Comparison of ENCODE assay signal across 20 cellular contexts in the genomic region with DNA sequence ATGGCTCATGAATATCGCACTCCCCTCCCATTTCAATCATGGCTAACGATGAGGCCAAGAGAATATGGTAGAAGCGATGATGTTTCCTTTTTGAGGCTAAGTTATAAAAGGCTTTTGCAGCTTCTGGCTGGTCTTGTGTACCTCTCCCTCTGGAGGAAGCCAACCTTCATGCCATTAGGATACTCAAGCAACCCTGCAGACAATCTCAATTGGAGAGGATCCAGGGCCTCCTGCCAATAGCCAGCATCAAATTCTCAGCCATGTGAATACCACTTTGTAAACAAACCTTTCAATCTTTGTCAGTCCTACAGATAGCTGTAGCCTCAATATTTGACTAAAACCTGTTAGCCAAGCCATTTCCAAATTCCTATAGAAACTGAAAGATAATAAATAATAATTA.
DNase-seq lines count a peak whose midpoint lies in the region; ATAC-seq and TF ChIP-seq lines count a peak whose summit lies in the region.
"Had no signal": no experiment of that assay in that cellular context is flagged by ENCODE, and none has a peak within 500 bp of the region (broad histone marks: within the 10 kb centered on the region; RNA-seq: fewer than 3 reads in every experiment).

No MANE protein-coding gene starts in this region.

- intact Hi-C loops in thyroid gland (cut with DNase I), result no loop called here

- peaks cover 5 to 16% of the 10 kb centered on the region in 2 donors for H3K9me3 Mint-ChIP-seq in activated naive CD4-positive, alpha-beta T cell treated with anti-CD3 and anti-CD28 coated beads, Interleukin-2, amount 50 U/mL, for 72 hours
- no peaks in the 10 kb centered on the region for H3K9me3 Mint-ChIP-seq in stimulated activated naive B cell treated with anti-CD40 and anti-IgM and Interleukin-4, amounts not matched to agents 10 μg/mL and 1 μg/mL and 100 μg/mL, for 72 hours
- H3K9me3 Mint-ChIP-seq: activated T-helper 2 cell treated with anti-CD3 and anti-CD28 coated beads, Interferon-gamma antibody, Interleukin-2, Interleukin-4, amounts not matched to agents 10 μg/mL and 5 μg/mL and 100 μg/mL, durations not matched to agents 14 hours and 24 hours and 36 hours; type B pancreatic cell had no signal

- peaks cover under 1 to 5% of the 10 kb centered on the region in 2 donors for H3K27me3 Mint-ChIP-seq in stimulated activated naive B cell treated with anti-CD40 and anti-IgM and Interleukin-4, amounts not matched to agents 10 μg/mL and 1 μg/mL and 100 μg/mL, for 72 hours
- H3K27me3 Mint-ChIP-seq: type B pancreatic cell had no signal

- no peak overlapping the region for H3K27ac Mint-ChIP-seq in activated naive CD4-positive, alpha-beta T cell treated with anti-CD3 and anti-CD28 coated beads, Interleukin-2, amount 50 U/mL, for 72 hours
- no peak overlapping the region for H3K27ac Mint-ChIP-seq in stimulated activated naive B cell treated with anti-CD40 and anti-IgM and Interleukin-4, amounts not matched to agents 10 μg/mL and 1 μg/mL and 100 μg/mL, for 72 hours
- H3K27ac Mint-ChIP-seq: activated T-helper 2 cell treated with anti-CD3 and anti-CD28 coated beads, Interferon-gamma antibody, Interleukin-2, Interleukin-4, amounts not matched to agents 10 μg/mL and 5 μg/mL and 100 μg/mL, durations not matched to agents 14 hours and 24 hours and 36 hours; type B pancreatic cell had no signal

- H3K27me3 ChIP-seq in thyroid gland, result no peaks in the 10 kb centered on the region
- H3K27me3 ChIP-seq: right lobe of liver had no signal

- H3K4me1 ChIP-seq in thyroid gland, result no peaks in the 10 kb centered on the region
- H3K4me1 ChIP-seq: right lobe of liver had no signal

- H3K36me3 ChIP-seq in thyroid gland, result no peaks in the 10 kb centered on the region
- H3K36me3 ChIP-seq: right lobe of liver had no signal

- H3K4me1 Mint-ChIP-seq in stimulated activated naive B cell treated with anti-CD40 and anti-IgM and Interleukin-4, amounts not matched to agents 10 μg/mL and 1 μg/mL and 100 μg/mL, for 72 hours, result peaks cover 4 to 9% of the 10 kb centered on the region in 2 donors

- no peaks in the 10 kb centered on the region for H3K9me3 ChIP-seq in thyroid gland
- H3K9me3 ChIP-seq: right lobe of liver had no signal

- no peak overlapping the region for H3K27ac ChIP-seq in thyroid gland
- H3K27ac ChIP-seq: right lobe of liver had no signal

- TF ChIP-seq CTCF in thyroid gland (IDR thresholded peaks at IDR 0.05), result no peak

- ATAC-seq in SK-N-SH treated with all-trans-retinoic acid at 6 μM for 48 hours, result peak; percentile 60
- no peak for ATAC-seq in activated naive CD4-positive, alpha-beta T cell treated with anti-CD3 and anti-CD28 coated beads, Interleukin-2, amount 50 U/mL, for 72 hours
- ATAC-seq in stimulated activated naive B cell treated with anti-CD40 and anti-IgM and Interleukin-4, amounts not matched to agents 10 μg/mL and 1 μg/mL and 100 μg/mL, for 72 hours (replicated peaks), result no peak
- ATAC-seq: left ventricle myocardium superior; right lobe of liver; stimulated activated naive CD8-positive, alpha-beta T cell treated with anti-CD3 and anti-CD28 coated beads, Interleukin-15, Interleukin-2, amounts not matched to agents 100 U/mL and 50 U/mL, for 24 hours had no signal

- DNase-seq in NCI-H748 (lab: John Stamatoyannopoulos, UW; ENCODE audit: unreplicated experiment), result peak; percentile 9
- DNase-seq in NCI-H748 treated with DMSO at 0.1 percent for 48 hours (lab: John Stamatoyannopoulos, UW), result no peak
- DNase-seq in NCI-H2196 treated with DMSO at 0.1 percent for 48 hours (lab: John Stamatoyannopoulos, UW; ENCODE audit: unreplicated experiment), result peak; percentile 14
- DNase-seq in thyroid gland, result peak; percentile 22 to 54
- DNase-seq in activated naive CD4-positive, alpha-beta T cell treated with anti-CD3 and anti-CD28 coated beads, Interleukin-2, amount 50 U/mL, for 72 hours (ENCODE audit: low spot score in 2 of 2), result no peak
- no peak for DNase-seq in SIG-M5 treated with dmso at 0.1 percent for 504 hours (lab: John Stamatoyannopoulos, UW; ENCODE audit: unreplicated experiment)
- DNase-seq in stimulated activated naive B cell treated with anti-CD40 and anti-IgM and Interleukin-4, amounts not matched to agents 10 μg/mL and 1 μg/mL and 100 μg/mL, for 72 hours, result no peak
- DNase-seq: activated CD4-positive, alpha-beta T cell treated with anti-CD3 and anti-CD28 coated beads for 1 hour; DMS79; effector CD4-positive, alpha-beta T cell; GOT3; left ventricle myocardium superior; NCI-H526; occipital lobe; right lobe of liver; stimulated activated naive CD8-positive, alpha-beta T cell treated with anti-CD3 and anti-CD28 coated beads, Interleukin-15, Interleukin-2, amounts not matched to agents 100 U/mL and 50 U/mL, for 24 hours; T1000 had no signal

- 86 to 92% methylated on average over 3 of the region's 3 CpGs for WGBS in thyroid gland, 2 donors

- H3K4me3 ChIP-seq in thyroid gland (replicated peaks in 1 of 3), result no peak overlapping the region
- H3K4me3 ChIP-seq: right lobe of liver had no signal

- no peak overlapping the region for H3K4me3 Mint-ChIP-seq in stimulated activated naive B cell treated with anti-CD40 and anti-IgM and Interleukin-4, amounts not matched to agents 10 μg/mL and 1 μg/mL and 100 μg/mL, for 72 hours
- H3K4me3 Mint-ChIP-seq: type B pancreatic cell had no signal

- TF ChIP-seq POLR2A in thyroid gland (IDR thresholded peaks at IDR 0.05), result no peak

- H3K36me3 Mint-ChIP-seq in activated naive CD4-positive, alpha-beta T cell treated with anti-CD3 and anti-CD28 coated beads, Interleukin-2, amount 50 U/mL, for 72 hours, result no peaks in the 10 kb centered on the region
- no peaks in the 10 kb centered on the region for H3K36me3 Mint-ChIP-seq in stimulated activated naive B cell treated with anti-CD40 and anti-IgM and Interleukin-4, amounts not matched to agents 10 μg/mL and 1 μg/mL and 100 μg/mL, for 72 hours
- H3K36me3 Mint-ChIP-seq: type B pancreatic cell had no signal

TF ChIP-seq in SK-N-SH treated with all-trans-retinoic acid at 6 μM for 48 hours, 23 proteins besides CTCF, POLR2A, EP300 and RAD21:
- TF ChIP-seq BACH2 (CRISPR knock-in tag; IDR thresholded peaks at IDR 0.05; ENCODE audit: borderline replicate concordance) (no peak), SNAI2 (CRISPR knock-in tag; IDR thresholded peaks at IDR 0.05) (peak; percentile 51; the same call in 1 of the 2 replicates), ISL1 (CRISPR knock-in tag; IDR thresholded peaks at IDR 0.05) (peak; percentile 54)

Comparison
In these comparisons a context has a peak if more than half of its experiments do, and no peak if none do; other contexts are left out.
1. DNase-seq: peak in NCI-H748 (single experiment), NCI-H2196 treated with DMSO at 0.1 percent for 48 hours (single experiment) and thyroid gland (2 of 2); none in NCI-H748 treated with DMSO at 0.1 percent for 48 hours (single experiment), activated naive CD4-positive, alpha-beta T cell treated with anti-CD3 and anti-CD28 coated beads, Interleukin-2, amount 50 U/mL, for 72 hours (0 of 2), SIG-M5 treated with dmso at 0.1 percent for 504 hours (single experiment) and stimulated activated naive B cell treated with anti-CD40 and anti-IgM and Interleukin-4, amounts not matched to agents 10 μg/mL and 1 μg/mL and 100 μg/mL, for 72 hours (single experiment).